In the genomic region with DNA sequence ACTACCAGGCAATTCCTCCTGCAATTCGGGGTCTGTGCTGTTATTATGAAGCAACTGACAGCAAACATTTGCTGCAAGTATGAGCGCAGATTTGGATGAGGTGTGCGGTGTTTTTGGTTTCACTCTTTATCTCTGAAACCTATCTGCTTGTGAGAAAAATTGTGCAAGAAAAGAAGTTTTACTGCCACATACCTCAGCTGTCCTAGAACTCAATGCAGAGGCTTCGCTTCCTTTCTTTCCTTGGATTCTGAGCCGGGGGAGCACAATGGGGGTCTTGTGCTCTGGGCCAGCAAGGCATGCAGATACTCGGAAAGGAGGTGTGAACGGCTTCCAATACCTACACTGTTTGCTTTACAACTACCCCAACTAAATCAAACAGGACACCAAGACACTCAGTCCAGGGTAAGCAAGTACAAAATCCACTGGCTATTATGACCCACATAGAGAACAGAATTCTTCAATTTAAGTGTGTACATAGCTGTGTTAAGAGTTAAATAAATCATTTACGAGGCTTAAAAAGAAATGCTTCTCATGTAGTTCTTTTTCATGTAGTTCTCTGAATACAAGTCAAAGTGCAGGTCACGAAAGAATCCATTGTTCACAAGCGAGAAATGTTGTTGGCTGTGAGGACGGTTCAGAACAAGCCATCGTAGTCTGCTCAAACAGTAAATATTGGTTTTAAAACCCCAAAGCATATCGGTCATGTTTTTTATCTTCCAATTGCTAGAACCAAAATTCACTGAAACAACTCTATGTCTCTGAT, we compare ENCODE assay signal across 8 cellular contexts. TPM values are rescaled to one million over a fixed set of nuclear protein-coding genes. Genes with fewer than 3 reads are reported as not detected.
DNase-seq lines count a peak whose midpoint lies in the region; ATAC-seq, FAIRE-seq and TF ChIP-seq lines count a peak whose summit lies in the region.

No MANE protein-coding gene starts in this region.

- H3K4me1 ChIP-seq in right lobe of liver (peaks cover 0 to 17% (median 3%) of the 10 kb centered on the region in 4 donors), thymus (ENCODE audit: control insufficient read depth, insufficient read depth, low read length) (no peaks in the 10 kb centered on the region)

- H3K36me3 ChIP-seq in bronchial epithelial cell (ENCODE audit: control insufficient read depth, insufficient read depth, low read length): no peaks in the 10 kb centered on the region
- H3K36me3 ChIP-seq in right lobe of liver: no peaks in the 10 kb centered on the region
- H3K36me3 ChIP-seq in thymus (ENCODE audit: control insufficient read depth, insufficient read depth): no peaks in the 10 kb centered on the region

- no peak for TF ChIP-seq CTCF in bronchial epithelial cell (IDR thresholded peaks at IDR 0.05; ENCODE audit: insufficient read depth, low read length, severe bottlenecking)
- TF ChIP-seq CTCF in right lobe of liver (IDR thresholded peaks at IDR 0.05): no peak

- FAIRE-seq in bronchial epithelial cell (lab: Jason Lieb, UNC): no peak

- intact Hi-C loops in right lobe of liver (cut with DNase I): no loop called here

- H3K27ac ChIP-seq in right lobe of liver: peak overlapping the region; percentile 69 to 98 (median 92)
- no peak overlapping the region for H3K27ac ChIP-seq in thymus (ENCODE audit: low read depth)

- ATAC-seq in right lobe of liver: peak; percentile 27 to 65 (median 60)

- peak; percentile 54 for DNase-seq in DMS53 (lab: John Stamatoyannopoulos, UW)
- no peak for DNase-seq in DMS53 treated with DMSO at 0.1 percent for 48 hours (lab: John Stamatoyannopoulos, UW; ENCODE audit: unreplicated experiment)
- DNase-seq in bronchial epithelial cell (ENCODE audit: low read depth): peak; percentile 25
- DNase-seq in right lobe of liver: peak in 1 of 3 donors; percentile 49
- DNase-seq in effector CD4-positive, alpha-beta T cell: no peak
- DNase-seq in NCI-H446 (lab: John Stamatoyannopoulos, UW): no peak
- DNase-seq in HuH-7 (ENCODE audit: low spot score): no peak

- H3K27me3 ChIP-seq in bronchial epithelial cell (ENCODE audit: control insufficient read depth, insufficient read depth, low read length) (no peaks in the 10 kb centered on the region), right lobe of liver (no peaks in the 10 kb centered on the region), thymus (ENCODE audit: control insufficient read depth, insufficient read depth) (no peaks in the 10 kb centered on the region)

- peak; percentile 36 for TF ChIP-seq POLR2A in right lobe of liver (IDR thresholded peaks at IDR 0.05)

- WGBS in right lobe of liver (ENCODE audit: insufficient coverage, low coverage, low lambda C conversion rate, missing lambda C conversion rate): 28% methylated on average over 13 of the region's 13 CpGs
- 88% methylated on average over 13 of the region's 13 CpGs for WGBS in thymus

- H3K9me3 ChIP-seq in right lobe of liver: no peaks in the 10 kb centered on the region
- H3K9me3 ChIP-seq in thymus (ENCODE audit: control insufficient read depth): no peaks in the 10 kb centered on the region

- H3K4me3 ChIP-seq in bronchial epithelial cell (ENCODE audit: low read depth, low read length) (peak overlapping the region; percentile 41), right lobe of liver (peak overlapping the region; percentile 43 to 59 (median 55)), thymus (ENCODE audit: low read length) (peak overlapping the region; percentile 12)

RNA-seq across cellular contexts. Expression of a gene that starts 1.1 kb away (rescaled TPM):
- total RNA-seq in bronchial epithelial cell (1.1 and 1.9 TPM in 2 replicates), right lobe of liver (100 to 1,000 TPM in 4 of 6 experiments, 10 to 100 TPM in 2; 60.8 to 144 (median 107) TPM)
- polyA plus RNA-seq in thymus: 78.6 TPM

Comparison
In these comparisons a context has a peak if more than half of its experiments do, and no peak if none do; other contexts are left out.
1. DNase-seq: peak in DMS53 (single experiment) and bronchial epithelial cell (single experiment); none in DMS53 treated with DMSO at 0.1 percent for 48 hours (single experiment), effector CD4-positive, alpha-beta T cell (single experiment), NCI-H446 (0 of 2) and HuH-7 (single experiment).
2. RNA of a gene that starts 1.1 kb away (total RNA-seq): 60.8 to 144 TPM in right lobe of liver; 1.1 to 1.9 TPM in bronchial epithelial cell; every median in the first group is over 10 times any median in the second.
3. Peak in every context shown above with its lines, with median percentiles within 50 percentile points of each other: H3K4me3 ChIP-seq.